37 cellular contexts compared by ENCODE assay signal in genomic region chr3:155225417-155225816, GRCh38.
"Had no signal": no experiment of that assay in that cellular context is flagged by ENCODE, and none has a peak within 500 bp of the region (broad histone marks: within the 10 kb centered on the region; RNA-seq: fewer than 3 reads in every experiment).

No MANE protein-coding gene starts in this region.

- H3K36me3 Mint-ChIP-seq: activated naive CD4-positive, alpha-beta T cell treated with anti-CD3 and anti-CD28 coated beads, Interleukin-2, amount 50 U/mL, for 24 hours; activated naive CD8-positive, alpha-beta T cell treated with anti-CD3 and anti-CD28 coated beads for 36 hours; brain had no signal

- H3K4me3 ChIP-seq: adrenal gland, ascending aorta, breast epithelium, cardiac muscle cell, coronary artery, dorsolateral prefrontal cortex, esophagus muscularis mucosa, gastrocnemius medialis, heart right ventricle had no signal

- DNase-seq: activated B cell treated with CpG ODN at 0.5 μM for 24 hours; activated CD4-positive, alpha-beta T cell treated with anti-CD3 and anti-CD28 coated beads for 48 hours; activated CD4-positive, alpha-beta T cell treated with anti-CD3 and anti-CD28 coated beads, Interleukin-2, amount 50 U/mL, for 1 hour; activated CD4-positive, alpha-beta T cell treated with anti-CD3 and anti-CD28 coated beads, Interleukin-2, amount 50 U/mL, for 48 hours; activated CD8-positive, alpha-beta memory T cell treated with anti-CD3 and anti-CD28 coated beads for 24 hours; activated CD8-positive, alpha-beta T cell treated with anti-CD3 and anti-CD28 coated beads for 36 hours; activated effector memory CD4-positive, alpha-beta T cell treated with Interleukin-2 at 50 U/mL for 16 hours; activated gamma-delta T cell treated with Interleukin-2 at 50 U/mL for 16 hours; activated naive CD4-positive, alpha-beta T cell treated with Interleukin-2 at 50 U/mL for 16 hours; activated naive CD8-positive, alpha-beta T cell treated with anti-CD3 and anti-CD28 coated beads for 36 hours; activated naive CD8-positive, alpha-beta T cell treated with anti-CD3 and anti-CD28 coated beads, Interleukin-2, amount 50 U/mL, for 24 hours; activated T-cell treated with anti-CD3 and anti-CD28 coated beads, Interleukin-2, amount 50 U/mL, for 4 hours; adrenal gland; central memory CD4-positive, alpha-beta T cell; cerebellar nuclear complex; dorsolateral prefrontal cortex; effector CD4-positive, alpha-beta T cell; effector memory CD8-positive, alpha-beta T cell; erythroblast; foreskin keratinocyte; gastrocnemius medialis; heart right ventricle; T-helper 1 cell; T-helper 17 cell; T1000; WERI-Rb-1 had no signal

- H3K36me3 ChIP-seq: adrenal gland, ascending aorta, breast epithelium, cardiac muscle cell, esophagus muscularis mucosa, gastrocnemius medialis, heart right ventricle, WERI-Rb-1 had no signal

- H3K27me3 ChIP-seq: adrenal gland, ascending aorta, breast epithelium, cardiac muscle cell, esophagus muscularis mucosa, foreskin keratinocyte, gastrocnemius medialis, heart right ventricle had no signal

- H3K9me3 ChIP-seq: adrenal gland, ascending aorta had no signal

- H3K4me1 ChIP-seq: adrenal gland, ascending aorta, breast epithelium, esophagus muscularis mucosa, foreskin keratinocyte, heart right ventricle had no signal

- H3K27me3 Mint-ChIP-seq: activated B cell treated with CpG ODN at 0.5 μM for 24 hours; activated CD8-positive, alpha-beta T cell treated with anti-CD3 and anti-CD28 coated beads for 36 hours; activated naive CD8-positive, alpha-beta T cell treated with anti-CD3 and anti-CD28 coated beads for 36 hours; activated naive CD8-positive, alpha-beta T cell treated with anti-CD3 and anti-CD28 coated beads, Interleukin-2, amount 50 U/mL, for 24 hours; activated T-helper 17 cell treated with anti-CD3 and anti-CD28 coated beads, Interleukin-2, amount 50 U/mL, for 72 hours; dendritic cell treated with granulocyte-macrophage colony-stimulating factor and Interleukin-4, amounts not matched to agents 40 ng/mL and 50 ng/mL, for 4 days; effector memory CD8-positive, alpha-beta T cell; T-helper 17 cell had no signal

- H3K27ac Mint-ChIP-seq: activated B cell treated with CpG ODN at 0.5 μM for 24 hours; activated CD8-positive, alpha-beta T cell treated with anti-CD3 and anti-CD28 coated beads for 36 hours; activated naive CD4-positive, alpha-beta T cell treated with anti-CD3 and anti-CD28 coated beads, Interleukin-2, amount 50 U/mL, for 24 hours; activated naive CD8-positive, alpha-beta T cell treated with anti-CD3 and anti-CD28 coated beads for 36 hours; activated naive CD8-positive, alpha-beta T cell treated with anti-CD3 and anti-CD28 coated beads, Interleukin-2, amount 50 U/mL, for 24 hours; activated T-helper 17 cell treated with anti-CD3 and anti-CD28 coated beads, Interleukin-2, amount 50 U/mL, for 72 hours; brain; dendritic cell treated with granulocyte-macrophage colony-stimulating factor and Interleukin-4, amounts not matched to agents 40 ng/mL and 50 ng/mL, for 4 days; effector memory CD8-positive, alpha-beta T cell; T-helper 17 cell; T-helper 2 cell treated with Interferon-gamma antibody and Interleukin-4, amounts not matched to agents 5 μg/mL and 100 μg/mL, for 36 hours had no signal

- H3K9me3 Mint-ChIP-seq: activated B cell treated with CpG ODN at 0.5 μM for 24 hours; activated CD8-positive, alpha-beta T cell treated with anti-CD3 and anti-CD28 coated beads for 36 hours; activated naive CD8-positive, alpha-beta T cell treated with anti-CD3 and anti-CD28 coated beads, Interleukin-2, amount 50 U/mL, for 24 hours; activated T-helper 17 cell treated with anti-CD3 and anti-CD28 coated beads, Interleukin-2, amount 50 U/mL, for 72 hours; T-helper 2 cell treated with Interferon-gamma antibody and Interleukin-4, amounts not matched to agents 5 μg/mL and 100 μg/mL, for 36 hours had no signal

- H3K4me1 Mint-ChIP-seq: activated B cell treated with CpG ODN at 0.5 μM for 24 hours; activated naive CD4-positive, alpha-beta T cell treated with anti-CD3 and anti-CD28 coated beads, Interleukin-2, amount 50 U/mL, for 24 hours; activated naive CD8-positive, alpha-beta T cell treated with anti-CD3 and anti-CD28 coated beads for 36 hours; activated naive CD8-positive, alpha-beta T cell treated with anti-CD3 and anti-CD28 coated beads, Interleukin-2, amount 50 U/mL, for 24 hours; activated T-helper 17 cell treated with anti-CD3 and anti-CD28 coated beads, Interleukin-2, amount 50 U/mL, for 72 hours; brain; T-helper 17 cell had no signal

- ATAC-seq: activated CD4-positive, CD25-positive, alpha-beta regulatory T cell treated with anti-CD3 and anti-CD28 coated beads, Interleukin-2, amount 50 U/mL, for 24 hours; activated CD8-positive, alpha-beta T cell treated with anti-CD3 and anti-CD28 coated beads for 36 hours; activated naive CD8-positive, alpha-beta T cell treated with anti-CD3 and anti-CD28 coated beads, Interleukin-2, amount 50 U/mL, for 24 hours; activated T-cell treated with anti-CD3 and anti-CD28 coated beads, Interleukin-2, amount 50 U/mL, for 4 hours; activated T-helper 17 cell treated with anti-CD3 and anti-CD28 coated beads, Interleukin-2, amount 50 U/mL, for 72 hours; effector memory CD8-positive, alpha-beta T cell; foreskin keratinocyte; gastrocnemius medialis; heart right ventricle; T-helper 17 cell had no signal

- H3K27ac ChIP-seq: adrenal gland, ascending aorta, breast epithelium, cardiac muscle cell, coronary artery, dorsolateral prefrontal cortex, esophagus muscularis mucosa, foreskin keratinocyte, gastrocnemius medialis, heart right ventricle, WERI-Rb-1 had no signal

- H3K4me3 Mint-ChIP-seq: activated B cell treated with CpG ODN at 0.5 μM for 24 hours; activated CD8-positive, alpha-beta T cell treated with anti-CD3 and anti-CD28 coated beads for 36 hours; activated naive CD4-positive, alpha-beta T cell treated with anti-CD3 and anti-CD28 coated beads, Interleukin-2, amount 50 U/mL, for 24 hours; activated naive CD8-positive, alpha-beta T cell treated with anti-CD3 and anti-CD28 coated beads for 36 hours; activated naive CD8-positive, alpha-beta T cell treated with anti-CD3 and anti-CD28 coated beads, Interleukin-2, amount 50 U/mL, for 24 hours; activated T-cell treated with anti-CD3 and anti-CD28 coated beads, Interleukin-2, amount 50 U/mL, for 4 hours; activated T-helper 17 cell treated with anti-CD3 and anti-CD28 coated beads, Interleukin-2, amount 50 U/mL, for 72 hours; brain; dendritic cell treated with granulocyte-macrophage colony-stimulating factor and Interleukin-4, amounts not matched to agents 40 ng/mL and 50 ng/mL, for 4 days; effector memory CD8-positive, alpha-beta T cell; T-helper 17 cell; T-helper 2 cell treated with Interferon-gamma antibody and Interleukin-4, amounts not matched to agents 5 μg/mL and 100 μg/mL, for 36 hours had no signal
